ENCODE assay signal across 9 cellular contexts in genomic region chr1:54273092-54273836, GRCh38.
DNase-seq lines count a peak whose midpoint lies in the region; ATAC-seq and TF ChIP-seq lines count a peak whose summit lies in the region.
"Had no signal": no experiment of that assay in that cellular context is flagged by ENCODE, and none has a peak within 500 bp of the region (broad histone marks: within the 10 kb centered on the region; RNA-seq: fewer than 3 reads in every experiment).

No MANE protein-coding gene starts in this region.

- peak overlapping the region; percentile 85 for H3K9ac ChIP-seq in mesenchymal stem cell (ENCODE audit: low read length)

- H3K4me3 Mint-ChIP-seq in effector memory CD8-positive, alpha-beta T cell: no peak overlapping the region
- H3K4me3 Mint-ChIP-seq: T-helper 1 cell treated with Interleukin-12 subunit alpha and Interleukin-12 subunit beta and Interleukin-4 antibody, amounts not matched to agents 30 μg/mL and 1 μg/mL, for 36 hours had no signal

- H2BK12ac ChIP-seq in mesenchymal stem cell (ENCODE audit: low read length in 2 of 2): peak overlapping the region; percentile 59 to 85

- H3K4me2 ChIP-seq in mesenchymal stem cell (ENCODE audit: low read length, poor library complexity, severe bottlenecking): peak overlapping the region; percentile 52

- H3K27ac ChIP-seq in mesenchymal stem cell (ENCODE audit: low read length, poor library complexity, severe bottlenecking) (peak overlapping the region; percentile 96), transverse colon (peak overlapping the region; percentile 88 to 94 (median 89))

- H3K36me3 ChIP-seq in mesenchymal stem cell (ENCODE audit: control insufficient read depth in 1 of 2, insufficient read depth in 2 of 2, low read depth in 1 of 2, low read length in 2 of 2) (peaks cover 11 to 17% of the 10 kb centered on the region in 2 experiments), transverse colon (no peaks in the 10 kb centered on the region)

- TF ChIP-seq CTCF in transverse colon (IDR thresholded peaks at IDR 0.05): peak; percentile 30 to 42 (median 38)

- intact Hi-C loops in transverse colon (cut with DNase I; ENCODE audit: low total_unique reads): loop anchor here (1.0 to 10.0 kb wide), 3 partner anchors 62 to 215 kb away; partner anchors contain the start of gene SSBP3

- TF ChIP-seq EP300 in transverse colon (IDR thresholded peaks at IDR 0.05; ENCODE audit: low read depth): peak; percentile 31

- no peaks in the 10 kb centered on the region for H3K27me3 ChIP-seq in mesenchymal stem cell (ENCODE audit: control insufficient read depth in 1 of 2, insufficient read depth in 1 of 2, low read length in 2 of 2)
- no peaks in the 10 kb centered on the region for H3K27me3 ChIP-seq in transverse colon

- H3K9me3 ChIP-seq in mesenchymal stem cell (ENCODE audit: control insufficient read depth, low read length): no peaks in the 10 kb centered on the region
- H3K9me3 ChIP-seq in transverse colon: no peaks in the 10 kb centered on the region

- H3K4me3 ChIP-seq in mesenchymal stem cell (ENCODE audit: insufficient read depth in 1 of 2, low read depth in 1 of 2, low read length in 2 of 2): peak overlapping the region in 1 of 2 experiments; percentile 66
- no peak overlapping the region for H3K4me3 ChIP-seq in transverse colon

- H2BK5ac ChIP-seq in mesenchymal stem cell (ENCODE audit: low read depth, low read length, poor library complexity, severe bottlenecking): no peak overlapping the region

- H2BK15ac ChIP-seq in mesenchymal stem cell (ENCODE audit: low read depth, poor library complexity, severe bottlenecking): peak overlapping the region; percentile 0

- H3K23ac ChIP-seq in mesenchymal stem cell (ENCODE audit: low read length in 2 of 2): no peak overlapping the region

- H3K27ac Mint-ChIP-seq in effector memory CD8-positive, alpha-beta T cell: peak overlapping the region; percentile 60 to 85
- H3K27ac Mint-ChIP-seq: T-helper 1 cell treated with Interleukin-12 subunit alpha and Interleukin-12 subunit beta and Interleukin-4 antibody, amounts not matched to agents 30 μg/mL and 1 μg/mL, for 36 hours had no signal

- peak overlapping the region; percentile 57 to 58 for H3K4ac ChIP-seq in mesenchymal stem cell (ENCODE audit: low read depth in 1 of 2, low read length in 2 of 2)

- no peaks in the 10 kb centered on the region for H3K9me3 Mint-ChIP-seq in effector memory CD8-positive, alpha-beta T cell
- H3K9me3 Mint-ChIP-seq: T-helper 1 cell treated with Interleukin-12 subunit alpha and Interleukin-12 subunit beta and Interleukin-4 antibody, amounts not matched to agents 30 μg/mL and 1 μg/mL, for 36 hours had no signal

- H3K4me1 Mint-ChIP-seq in effector memory CD8-positive, alpha-beta T cell (ENCODE audit: low read depth in 2 of 2): peaks cover 47 to 53% of the 10 kb centered on the region in 2 donors

- peaks cover 28% of the 10 kb centered on the region for H3K36me3 Mint-ChIP-seq in effector memory CD8-positive, alpha-beta T cell (ENCODE audit: insufficient read depth)

- no peak overlapping the region for H2AFZ ChIP-seq in mesenchymal stem cell (ENCODE audit: low read depth, low read length)

- H3K27me3 Mint-ChIP-seq in effector memory CD8-positive, alpha-beta T cell: no peaks in the 10 kb centered on the region

- H2AK5ac ChIP-seq in mesenchymal stem cell (ENCODE audit: low read length, severe bottlenecking): peak overlapping the region; percentile 3

- H4K8ac ChIP-seq in mesenchymal stem cell (ENCODE audit: low read length): peak overlapping the region; percentile 45

- no peak for TF ChIP-seq POLR2A in transverse colon (IDR thresholded peaks at IDR 0.05)

- in situ Hi-C loops in transverse colon (cut with MboI; ENCODE audit: low pct_ligation_motif_present in 1 of 4, low pct_unique_long_range_greater_than_20kb in 1 of 4, low sequenced_read_pairs in 3 of 4) (no loop called here), KBM-7 (cut with MboI; ENCODE audit: low pct_unique_long_range_greater_than_20kb, low sequenced_read_pairs) (no loop called here)

- peak overlapping the region; percentile 67 for H4K91ac ChIP-seq in mesenchymal stem cell (ENCODE audit: low read length)

- H3K4me1 ChIP-seq in mesenchymal stem cell (ENCODE audit: control insufficient read depth, insufficient read depth, low read depth, low read length): peaks cover 46% of the 10 kb centered on the region
- H3K4me1 ChIP-seq in transverse colon: peaks cover 50 to 79% (median 59%) of the 10 kb centered on the region in 4 donors

- DNase-seq in NCI-H526 treated with DMSO at 0.1 percent for 48 hours (lab: John Stamatoyannopoulos, UW) (peak; percentile 93), mesenchymal stem cell (peak; percentile 97), transverse colon (peak; percentile 61), KBM-7 (no peak)
- DNase-seq in effector memory CD8-positive, alpha-beta T cell: no peak
- no peak for DNase-seq in activated naive CD4-positive, alpha-beta T cell (lab: John Stamatoyannopoulos, UW)

- H3K18ac ChIP-seq in mesenchymal stem cell (ENCODE audit: low read depth in 1 of 2, low read length in 2 of 2): peak overlapping the region; percentile 13 to 68

- H3K79me1 ChIP-seq in mesenchymal stem cell (replicated peaks; ENCODE audit: low read length, poor library complexity, severe bottlenecking): peaks cover 37% of the 10 kb centered on the region

- 31% methylated on average over 23 of the region's 23 CpGs for WGBS in mesenchymal stem cell
- 61% methylated on average over 23 of the region's 23 CpGs; no CpG with 5 or more reads in 1 of the 2 donors for WGBS in transverse colon (ENCODE audit: low coverage in 1 of 2), 2 donors

- no peak overlapping the region for H2BK120ac ChIP-seq in mesenchymal stem cell (ENCODE audit: low read depth, low read length)

- ATAC-seq in GM21360 (IDR thresholded peaks at IDR 0.05; ENCODE audit: unreplicated experiment): peak; percentile 64
- ATAC-seq in effector memory CD8-positive, alpha-beta T cell (replicated peaks): no peak
- no peak for ATAC-seq in HG02763 (IDR thresholded peaks at IDR 0.05; ENCODE audit: unreplicated experiment)

- H3K14ac ChIP-seq in mesenchymal stem cell (ENCODE audit: low read length in 2 of 2): no peak overlapping the region

Comparison
In these comparisons a context has a peak if more than half of its experiments do, and no peak if none do; other contexts are left out.
1. DNase-seq: peak in NCI-H526 treated with DMSO at 0.1 percent for 48 hours (single experiment), mesenchymal stem cell (single experiment) and transverse colon (single experiment); none in effector memory CD8-positive, alpha-beta T cell (0 of 3), KBM-7 (single experiment) and activated naive CD4-positive, alpha-beta T cell (0 of 4).